Comparison of ENCODE assay signal across 1 cellular context in the genomic region with DNA sequence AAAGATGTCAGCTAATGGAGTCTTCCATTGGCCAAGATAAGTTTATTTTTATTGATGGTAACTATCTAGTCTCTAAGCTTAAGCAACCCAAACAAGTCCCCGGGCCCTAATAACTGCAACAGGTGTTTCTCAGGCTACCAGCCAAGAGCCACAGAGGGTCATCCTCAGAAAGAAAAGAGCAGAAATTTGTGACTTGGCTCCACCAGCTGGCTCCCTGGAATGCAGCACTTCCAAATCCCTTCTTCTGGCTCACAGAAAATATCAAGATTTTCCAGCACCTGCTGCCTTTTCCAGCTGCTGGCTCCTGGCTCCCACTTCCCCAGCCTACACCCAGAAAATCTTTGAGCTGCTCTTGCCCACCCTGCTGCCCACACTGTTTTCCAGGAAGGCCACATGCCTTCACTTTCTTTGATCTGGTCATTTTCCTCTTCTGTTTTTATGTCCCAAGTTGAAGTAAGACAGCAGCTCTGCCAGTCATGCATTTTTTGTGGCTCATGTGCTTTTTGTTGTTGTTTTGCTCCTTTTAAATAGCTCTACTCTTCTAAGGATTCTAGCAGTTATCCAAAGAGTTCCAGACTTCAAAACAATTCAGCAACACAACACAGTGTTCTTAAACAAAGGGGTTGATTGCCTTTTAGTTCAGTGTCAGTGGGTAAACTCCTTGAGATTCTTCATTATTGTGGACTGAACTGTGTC.
TF ChIP-seq lines count a peak whose summit lies in the region.

No MANE protein-coding gene starts in this region.

TF ChIP-seq in WTC11, 78 proteins besides CTCF, POLR2A, EP300 and RAD21 (continued from another document):
- TF ChIP-seq, protein P1, sequence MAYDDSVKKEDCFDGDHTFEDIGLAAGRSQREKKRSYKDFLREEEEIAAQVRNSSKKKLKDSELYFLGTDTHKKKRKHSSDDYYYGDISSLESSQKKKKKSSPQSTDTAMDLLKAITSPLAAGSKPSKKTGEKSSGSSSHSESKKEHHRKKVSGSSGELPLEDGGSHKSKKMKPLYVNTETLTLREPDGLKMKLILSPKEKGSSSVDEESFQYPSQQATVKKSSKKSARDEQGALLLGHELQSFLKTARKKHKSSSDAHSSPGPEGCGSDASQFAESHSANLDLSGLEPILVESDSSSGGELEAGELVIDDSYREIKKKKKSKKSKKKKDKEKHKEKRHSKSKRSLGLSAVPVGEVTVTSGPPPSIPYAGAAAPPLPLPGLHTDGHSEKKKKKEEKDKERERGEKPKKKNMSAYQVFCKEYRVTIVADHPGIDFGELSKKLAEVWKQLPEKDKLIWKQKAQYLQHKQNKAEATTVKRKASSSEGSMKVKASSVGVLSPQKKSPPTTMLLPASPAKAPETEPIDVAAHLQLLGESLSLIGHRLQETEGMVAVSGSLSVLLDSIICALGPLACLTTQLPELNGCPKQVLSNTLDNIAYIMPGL (CRISPR knock-in tag; IDR thresholded peaks at IDR 0.05) = no peak
- TF ChIP-seq, protein P2, sequence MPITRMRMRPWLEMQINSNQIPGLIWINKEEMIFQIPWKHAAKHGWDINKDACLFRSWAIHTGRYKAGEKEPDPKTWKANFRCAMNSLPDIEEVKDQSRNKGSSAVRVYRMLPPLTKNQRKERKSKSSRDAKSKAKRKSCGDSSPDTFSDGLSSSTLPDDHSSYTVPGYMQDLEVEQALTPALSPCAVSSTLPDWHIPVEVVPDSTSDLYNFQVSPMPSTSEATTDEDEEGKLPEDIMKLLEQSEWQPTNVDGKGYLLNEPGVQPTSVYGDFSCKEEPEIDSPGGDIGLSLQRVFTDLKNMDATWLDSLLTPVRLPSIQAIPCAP (CRISPR knock-in tag; IDR thresholded peaks at IDR 0.05) = no peak
- TF ChIP-seq ZNF416 (CRISPR knock-in tag; IDR thresholded peaks at IDR 0.05) (no peak), OVOL2 (CRISPR knock-in tag; IDR thresholded peaks at IDR 0.05; ENCODE audit: borderline replicate concordance) (no peak), TP53 (CRISPR knock-in tag; IDR thresholded peaks at IDR 0.05) (no peak)
